8 cellular contexts compared by ENCODE assay signal in the genomic region with DNA sequence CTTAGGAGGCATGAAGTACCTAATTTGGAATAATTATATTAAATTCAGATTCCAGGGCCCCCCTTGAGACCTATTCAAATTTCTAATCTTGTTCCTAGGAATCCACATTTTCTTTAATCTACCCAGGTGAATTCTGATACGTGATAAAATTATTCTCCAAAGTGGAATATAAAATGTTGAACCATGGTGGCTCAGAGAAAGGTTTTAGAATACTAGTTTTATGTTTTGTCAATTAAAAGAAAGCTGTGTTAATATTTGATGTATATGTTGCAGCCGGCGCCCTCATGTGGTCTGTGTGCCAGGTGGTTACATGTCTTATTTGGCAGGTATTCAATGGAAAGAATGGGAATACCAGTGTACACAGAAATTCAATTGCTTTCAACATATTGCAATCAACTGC.
DNase-seq lines count a peak whose midpoint lies in the region; TF ChIP-seq lines count a peak whose summit lies in the region.

No MANE protein-coding gene starts in this region.

- peaks cover 6% of the 10 kb centered on the region for H3K4me1 Mint-ChIP-seq in progenitor cell of endocrine pancreas (ENCODE audit: low read depth)

- peak; percentile 42 for TF ChIP-seq CTCF in progenitor cell of endocrine pancreas (IDR thresholded peaks at IDR 0.05; ENCODE audit: unreplicated experiment)

- no peaks in the 10 kb centered on the region for H3K36me3 Mint-ChIP-seq in progenitor cell of endocrine pancreas (ENCODE audit: insufficient read depth)

- DNase-seq in NCI-H1417 (lab: John Stamatoyannopoulos, UW) (peak in 2 of 3 experiments; percentile 2 to 36), NCI-H1417 treated with DMSO at 0.1 percent for 48 hours (lab: John Stamatoyannopoulos, UW) (no peak), NCI-H2107 treated with DMSO at 0.1 percent for 48 hours (lab: John Stamatoyannopoulos, UW; ENCODE audit: unreplicated experiment) (peak; percentile 10), dermis blood vessel endothelial cell (peak; percentile 69), progenitor cell of endocrine pancreas (ENCODE audit: low spot score, unreplicated experiment) (no peak), MV-4-11 (lab: John Stamatoyannopoulos, UW) (no peak), NK-92 (lab: John Stamatoyannopoulos, UW; ENCODE audit: unreplicated experiment) (no peak)
- DNase-seq in activated CD4-positive, alpha-beta T cell treated with anti-CD3 and anti-CD28 coated beads for 48 hours: no peak

- H3K27ac Mint-ChIP-seq in progenitor cell of endocrine pancreas: no peak overlapping the region

- no peaks in the 10 kb centered on the region for H3K9me3 Mint-ChIP-seq in progenitor cell of endocrine pancreas (ENCODE audit: low read depth)

- no peak overlapping the region for H3K4me3 Mint-ChIP-seq in progenitor cell of endocrine pancreas (ENCODE audit: low read depth)

- no peaks in the 10 kb centered on the region for H3K27me3 Mint-ChIP-seq in progenitor cell of endocrine pancreas

Comparison
In these comparisons a context has a peak if more than half of its experiments do, and no peak if none do; other contexts are left out.
1. DNase-seq: peak in NCI-H1417 (2 of 3), NCI-H2107 treated with DMSO at 0.1 percent for 48 hours (single experiment) and dermis blood vessel endothelial cell (single experiment); none in NCI-H1417 treated with DMSO at 0.1 percent for 48 hours (single experiment), progenitor cell of endocrine pancreas (single experiment), activated CD4-positive, alpha-beta T cell treated with anti-CD3 and anti-CD28 coated beads for 48 hours (single experiment), MV-4-11 (single experiment) and NK-92 (single experiment).